In the genomic region with DNA sequence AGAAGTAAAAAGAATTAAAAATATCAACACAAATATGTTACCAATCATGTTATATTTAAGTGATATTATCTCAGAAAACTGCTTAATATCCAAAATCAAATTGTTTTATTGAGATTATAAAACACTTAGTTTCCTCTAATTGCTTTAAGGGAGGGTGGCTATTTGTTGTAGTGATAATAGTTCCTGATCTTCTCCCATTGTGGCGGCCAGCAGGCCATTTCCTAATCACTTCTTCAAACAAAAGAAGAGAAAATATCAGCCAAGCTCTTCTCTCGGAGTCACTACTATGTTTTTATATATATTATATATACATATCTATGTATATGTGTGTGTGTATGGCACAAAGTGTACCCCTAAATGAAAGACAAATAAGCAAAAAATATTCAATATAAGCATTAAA, we compare ENCODE assay signal across 22 cellular contexts.
"Had no signal": no experiment of that assay in that cellular context is flagged by ENCODE, and none has a peak within 500 bp of the region (broad histone marks: within the 10 kb centered on the region; RNA-seq: fewer than 3 reads in every experiment).

No MANE protein-coding gene starts in this region.

- H3K4me1 Mint-ChIP-seq: activated B cell treated with CpG ODN at 0.5 μM for 24 hours, brain, neural crest cell had no signal

- ATAC-seq: activated CD8-positive, alpha-beta T cell treated with anti-CD3 and anti-CD28 coated beads for 36 hours; activated T-helper 17 cell treated with anti-CD3 and anti-CD28 coated beads, Interleukin-2, amount 50 U/mL, for 72 hours; foreskin keratinocyte; right cardiac atrium had no signal

- DNase-seq: activated B cell treated with CpG ODN at 0.5 μM for 24 hours; activated CD4-positive, alpha-beta T cell treated with anti-CD3 and anti-CD28 coated beads for 4 hours; activated CD8-positive, alpha-beta T cell treated with anti-CD3 and anti-CD28 coated beads for 36 hours; activated naive CD4-positive, alpha-beta T cell; activated naive CD8-positive, alpha-beta T cell treated with anti-CD3 and anti-CD28 coated beads, Interleukin-2, amount 10 ng/mL, durations not matched to agents 7 days and 5 days; activated T-cell treated with anti-CD3 and anti-CD28 coated beads, Interleukin-2, amount 50 U/mL, for 1 hour; amygdala; caudate nucleus; foreskin keratinocyte; hippocampal formation; left ventricle myocardium inferior; mammary epithelial cell; right cardiac atrium; transverse colon; uterus had no signal

- H3K9me3 Mint-ChIP-seq: activated B cell treated with CpG ODN at 0.5 μM for 24 hours; activated CD8-positive, alpha-beta T cell treated with anti-CD3 and anti-CD28 coated beads for 36 hours; activated naive CD8-positive, alpha-beta T cell treated with anti-CD3 and anti-CD28 coated beads, Interleukin-2, amount 10 ng/mL, durations not matched to agents 7 days and 5 days; activated T-helper 17 cell treated with anti-CD3 and anti-CD28 coated beads, Interleukin-2, amount 50 U/mL, for 72 hours; brain; neural crest cell; stimulated activated naive CD8-positive, alpha-beta T cell treated with anti-CD3 and anti-CD28 coated beads, Interleukin-15, Interleukin-2, amounts not matched to agents 100 ng/mL and 50 ng/mL, for 24 hours had no signal

- H3K36me3 ChIP-seq: prostate gland had no signal

- H3K27ac ChIP-seq: foreskin keratinocyte, left ventricle myocardium inferior, prostate gland, skin epidermis, suprapubic skin, transverse colon, uterus had no signal

- H3K27ac Mint-ChIP-seq: activated B cell treated with CpG ODN at 0.5 μM for 24 hours; activated CD8-positive, alpha-beta T cell treated with anti-CD3 and anti-CD28 coated beads for 36 hours; activated naive CD8-positive, alpha-beta T cell treated with anti-CD3 and anti-CD28 coated beads, Interleukin-2, amount 10 ng/mL, durations not matched to agents 7 days and 5 days; activated T-helper 17 cell treated with anti-CD3 and anti-CD28 coated beads, Interleukin-2, amount 50 U/mL, for 72 hours; brain; stimulated activated naive CD8-positive, alpha-beta T cell treated with anti-CD3 and anti-CD28 coated beads, Interleukin-15, Interleukin-2, amounts not matched to agents 100 ng/mL and 50 ng/mL, for 24 hours had no signal

- H3K9me3 ChIP-seq: left ventricle myocardium inferior, prostate gland, suprapubic skin, transverse colon, uterus had no signal

- H3K4me3 Mint-ChIP-seq: activated B cell treated with CpG ODN at 0.5 μM for 24 hours; activated CD8-positive, alpha-beta T cell treated with anti-CD3 and anti-CD28 coated beads for 36 hours; activated naive CD8-positive, alpha-beta T cell treated with anti-CD3 and anti-CD28 coated beads, Interleukin-2, amount 10 ng/mL, durations not matched to agents 7 days and 5 days; activated T-helper 17 cell treated with anti-CD3 and anti-CD28 coated beads, Interleukin-2, amount 50 U/mL, for 72 hours; brain; neural crest cell; stimulated activated naive CD8-positive, alpha-beta T cell treated with anti-CD3 and anti-CD28 coated beads, Interleukin-15, Interleukin-2, amounts not matched to agents 100 ng/mL and 50 ng/mL, for 24 hours had no signal

- H3K27me3 Mint-ChIP-seq: activated B cell treated with CpG ODN at 0.5 μM for 24 hours; activated CD8-positive, alpha-beta T cell treated with anti-CD3 and anti-CD28 coated beads for 36 hours; activated naive CD8-positive, alpha-beta T cell treated with anti-CD3 and anti-CD28 coated beads, Interleukin-2, amount 10 ng/mL, durations not matched to agents 7 days and 5 days; activated T-helper 17 cell treated with anti-CD3 and anti-CD28 coated beads, Interleukin-2, amount 50 U/mL, for 72 hours; brain; stimulated activated naive CD8-positive, alpha-beta T cell treated with anti-CD3 and anti-CD28 coated beads, Interleukin-15, Interleukin-2, amounts not matched to agents 100 ng/mL and 50 ng/mL, for 24 hours had no signal

- H3K4me1 ChIP-seq: foreskin keratinocyte, left ventricle myocardium inferior, prostate gland, suprapubic skin, transverse colon, uterus had no signal

- H3K4me3 ChIP-seq: left ventricle myocardium inferior, prostate gland, skin epidermis, suprapubic skin, transverse colon, uterus had no signal

- H3K27me3 ChIP-seq: foreskin keratinocyte, suprapubic skin, transverse colon, uterus had no signal
